ENCODE assay signal across 8 cellular contexts in the genomic region with DNA sequence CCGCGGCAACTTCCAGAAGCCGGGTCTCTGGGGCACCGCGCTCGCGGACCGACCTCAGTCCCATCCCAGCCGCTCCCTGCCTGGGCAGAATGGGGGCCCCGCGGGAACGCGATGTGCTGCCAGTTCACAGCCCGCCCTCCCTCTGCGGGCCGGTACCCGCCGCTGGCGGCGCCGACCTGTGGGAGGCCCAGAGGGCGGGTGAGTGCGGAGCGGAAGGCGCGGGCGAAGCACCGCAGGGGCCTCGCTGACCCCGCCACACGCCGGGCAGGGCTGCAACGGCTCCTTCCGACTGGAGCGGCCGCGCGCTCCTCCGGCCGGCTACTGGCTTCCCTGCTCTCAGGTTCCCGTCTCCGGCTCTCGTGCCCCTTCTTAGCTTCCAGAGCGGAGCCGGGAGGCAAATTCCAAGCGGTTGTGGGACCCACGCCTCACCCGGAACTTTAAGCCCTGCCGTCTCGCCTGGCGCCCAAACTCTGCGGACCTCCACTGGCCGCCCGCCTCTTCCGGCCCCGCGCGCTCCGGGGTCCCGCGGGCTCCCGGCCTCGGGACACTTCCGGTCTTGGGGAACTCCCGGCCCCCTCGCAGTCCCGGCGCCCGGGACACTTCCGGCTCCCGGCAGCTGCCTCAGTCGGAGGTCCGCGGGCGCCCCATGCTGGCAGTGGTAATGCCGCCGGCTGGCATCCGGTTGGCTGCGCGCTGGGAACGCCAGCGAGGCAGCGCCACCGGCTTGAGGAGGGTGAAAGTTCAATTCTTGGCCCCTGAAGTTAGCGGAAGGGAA. TPM values are rescaled to one million over a fixed set of nuclear protein-coding genes. Genes with fewer than 3 reads are reported as not detected.
DNase-seq lines count a peak whose midpoint lies in the region; ATAC-seq, FAIRE-seq and TF ChIP-seq lines count a peak whose summit lies in the region.

A gene with protein sequence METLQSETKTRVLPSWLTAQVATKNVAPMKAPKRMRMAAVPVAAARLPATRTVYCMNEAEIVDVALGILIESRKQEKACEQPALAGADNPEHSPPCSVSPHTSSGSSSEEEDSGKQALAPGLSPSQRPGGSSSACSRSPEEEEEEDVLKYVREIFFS (minus strand): TSS at position 485 of the 775 bp plus-strand sequence. CDS start 1,785 bp downstream, outside the sequence.

- H3K27ac ChIP-seq in endodermal cell (ENCODE audit: low read depth, low read length): peak within 1 kb of the TSS; percentile 91

- H3K27me3 Mint-ChIP-seq in Caco-2 (ENCODE audit: insufficient read depth, unreplicated experiment): no peaks in the 10 kb centered on the region
- no peaks in the 10 kb centered on the region for H3K27me3 Mint-ChIP-seq in endodermal cell (ENCODE audit: insufficient read depth)
- H3K27me3 Mint-ChIP-seq in mesothelial cell of epicardium (ENCODE audit: low read depth): no peaks in the 10 kb centered on the region

- peak; percentile 83 for ATAC-seq in GM21367 (IDR thresholded peaks at IDR 0.05; ENCODE audit: unreplicated experiment)

- 0% methylated on average over 8 to 85 of the region's 85 CpGs for WGBS in endodermal cell (ENCODE audit: insufficient coverage in 1 of 2, insufficient read length in 1 of 2), 2 experiments

- CTCF ChIA-PET in Caco-2 (lab: Charles Lee): interaction anchor here (0.5 to 2.2 kb wide), 4 partner anchors 70 to 446 kb away, joined by 3 to 8 read pairs (median 3); partner anchors contain the start of gene AGBL3

- H3K9me3 Mint-ChIP-seq in Caco-2 (ENCODE audit: unreplicated experiment) (peaks cover 11% of the 10 kb centered on the region), endodermal cell (no peaks in the 10 kb centered on the region), mesothelial cell of epicardium (no peaks in the 10 kb centered on the region)

- BruUV-seq in Caco-2 (replicated peaks; lab: Mats Ljungman, UMichigan): no TSS peak

- H3K36me3 ChIP-seq in Caco-2 (ENCODE audit: control insufficient read depth, insufficient read depth, low read length) (peaks cover 5% of the 10 kb centered on the region), endodermal cell (ENCODE audit: control insufficient read depth, insufficient read depth, low read length) (peaks cover 33% of the 10 kb centered on the region)

- peak within 1 kb of the TSS; percentile 94 for H3K27ac Mint-ChIP-seq in Caco-2 (ENCODE audit: unreplicated experiment)
- H3K27ac Mint-ChIP-seq in endodermal cell: peak within 1 kb of the TSS; percentile 91
- H3K27ac Mint-ChIP-seq in mesothelial cell of epicardium: peak within 1 kb of the TSS; percentile 99

- DNase-seq in Caco-2 (peak; percentile 95 to 97), HTR-8/SVneo (ENCODE audit: insufficient read length, low spot score) (peak; percentile 85), NOMO-1 treated with DMSO at 0.1 percent for 48 hours (lab: John Stamatoyannopoulos, UW; ENCODE audit: unreplicated experiment) (peak; percentile 77), endodermal cell (peak; percentile 95), mesothelial cell of epicardium (ENCODE audit: low spot score in 2 of 2, unreplicated experiment in 2 of 2) (peak; percentile 82 to 86)
- DNase-seq in activated CD8-positive, alpha-beta memory T cell treated with anti-CD3 and anti-CD28 coated beads for 48 hours (ENCODE audit: low read depth in 2 of 3, low spot score in 2 of 3): peak; percentile 78 to 89 (median 81)
- DNase-seq in stimulated activated CD8-positive, alpha-beta memory T cell treated with anti-CD3 and anti-CD28 coated beads, Interleukin-15, amount 100 ng/mL, for 48 hours (ENCODE audit: low read depth in 2 of 2): peak; percentile 93 to 94

- no peak for FAIRE-seq in HTR-8/SVneo (lab: Jason Lieb, UNC)

- no peaks in the 10 kb centered on the region for H3K9me3 ChIP-seq in Caco-2
- H3K9me3 ChIP-seq in endodermal cell (ENCODE audit: control insufficient read depth, low read length): no peaks in the 10 kb centered on the region

- H3K4me3 Mint-ChIP-seq in Caco-2 (ENCODE audit: unreplicated experiment) (peak within 1 kb of the TSS; percentile 85), endodermal cell (peak within 1 kb of the TSS; percentile 76), mesothelial cell of epicardium (peak within 1 kb of the TSS; percentile 90)

- POLR2A ChIA-PET in Caco-2 (lab: Charles Lee): no interaction called here

- H3K4me1 ChIP-seq in Caco-2 (peaks cover 12% of the 10 kb centered on the region; the same call in 1 of the 2 replicates), endodermal cell (ENCODE audit: control insufficient read depth, insufficient read depth, low read length) (no peaks in the 10 kb centered on the region)

- H3K36me3 Mint-ChIP-seq in Caco-2 (ENCODE audit: insufficient read depth, unreplicated experiment) (peaks cover 59% of the 10 kb centered on the region), endodermal cell (ENCODE audit: low read depth) (peaks cover 39% of the 10 kb centered on the region), mesothelial cell of epicardium (peaks cover 17% of the 10 kb centered on the region)

- intact Hi-C loops in Caco-2 (cut with micrococcal nuclease; ENCODE audit: unreplicated experiment): loop anchor here (1.0 to 5.0 kb wide), 8 partner anchors 22 to 538 kb away; partner anchors contain the start of genes AGBL3, BPGM, TMEM140 and WDR91

- H3K4me3 ChIP-seq in Caco-2 (ENCODE audit: low read depth, low read length) (peak within 1 kb of the TSS; percentile 98), endodermal cell (ENCODE audit: low read length) (peak within 1 kb of the TSS; percentile 90)

- H3K27me3 ChIP-seq in Caco-2 (replicated peaks; ENCODE audit: control insufficient read depth, insufficient read depth, low read length): no peaks in the 10 kb centered on the region
- H3K27me3 ChIP-seq in endodermal cell (ENCODE audit: control insufficient read depth, insufficient read depth, low read length, poor library complexity, severe bottlenecking): no peaks in the 10 kb centered on the region

- H3K4me1 Mint-ChIP-seq in Caco-2 (ENCODE audit: low read depth, unreplicated experiment) (peaks cover 24% of the 10 kb centered on the region), endodermal cell (peaks cover 11% of the 10 kb centered on the region), mesothelial cell of epicardium (peaks cover 40% of the 10 kb centered on the region)

- TF ChIP-seq CTCF in Caco-2 (IDR thresholded peaks at IDR 0.05; ENCODE audit: insufficient read depth in 1 of 2, low read depth in 1 of 2, low read length in 1 of 2, severe bottlenecking in 1 of 2, unreplicated experiment in 1 of 2) (peak; percentile 59 to 84), endodermal cell (conservative IDR thresholded peaks at IDR 0.05) (peak; percentile 56), mesothelial cell of epicardium (IDR thresholded peaks at IDR 0.05; ENCODE audit: unreplicated experiment) (peak; percentile 48)

- peak within 1 kb of the TSS; percentile 76 for H3K9ac ChIP-seq in endodermal cell (ENCODE audit: extremely low read depth, low read length, poor library complexity, severe bottlenecking)

RNA-seq across cellular contexts. Expression of the gene that starts here (rescaled TPM):
- total RNA-seq in Caco-2 (2022): 60.9 and 62.6 TPM in 2 replicates
- 10 to 100 TPM; 60.6 to 67.8 TPM for total RNA-seq in endodermal cell
- polyA plus RNA-seq in endodermal cell (2013, experiment 1 of 2): 38.5 TPM
- 29.7 TPM for polyA plus RNA-seq in endodermal cell (2013, experiment 2 of 2)
- 44.4 to 46.7 TPM (median 44.8 TPM) in 3 replicates for total RNA-seq in mesothelial cell of epicardium

Comparison
In these comparisons a context has a peak if more than half of its experiments do, and no peak if none do; other contexts are left out.
1. Peak in every context shown above with its lines: DNase-seq, ATAC-seq, H3K4me3 ChIP-seq and H3K27ac ChIP-seq.